ENCODE assay signal across 8 cellular contexts in the genomic region with DNA sequence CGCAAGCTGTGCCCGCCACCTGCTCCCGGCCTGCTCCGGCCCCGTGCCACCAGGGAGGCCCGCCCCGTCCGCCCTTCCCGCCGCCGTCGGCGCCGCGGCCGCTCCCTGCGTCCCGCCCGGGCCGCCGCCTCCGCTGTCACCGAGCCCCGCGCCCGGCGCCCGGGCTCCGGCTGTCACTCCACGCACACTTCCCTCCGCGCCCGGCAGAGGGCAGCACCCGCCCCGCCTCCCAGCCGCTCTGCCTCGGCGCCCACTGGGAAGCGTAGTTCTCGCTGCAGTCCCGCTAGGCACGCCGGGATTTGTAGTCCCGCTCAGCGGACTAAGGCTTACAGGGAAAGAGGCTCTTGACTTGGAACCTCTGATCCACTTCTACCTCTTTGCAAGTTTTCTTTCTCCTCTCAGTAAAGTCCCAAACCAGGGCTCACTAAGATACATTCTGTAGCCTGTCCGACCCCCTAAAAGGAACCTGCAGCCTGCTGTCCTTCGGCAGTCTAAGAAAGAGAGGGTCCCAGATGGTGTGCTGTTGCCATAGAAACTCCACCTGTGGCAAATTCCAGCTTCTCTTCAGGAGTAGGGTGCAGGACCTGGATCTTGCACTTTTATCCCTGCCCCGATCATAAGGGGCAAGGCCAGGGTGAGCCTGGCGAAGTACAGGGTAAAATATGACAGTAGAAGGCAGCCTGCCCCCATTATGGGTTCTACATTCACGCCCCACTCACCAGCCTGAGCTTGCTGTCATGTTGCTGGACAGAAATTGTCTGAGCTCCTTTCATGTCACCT. TPM values are rescaled to one million over a fixed set of nuclear protein-coding genes. Genes with fewer than 3 reads are reported as not detected.
DNase-seq lines count a peak whose midpoint lies in the region; ATAC-seq and TF ChIP-seq lines count a peak whose summit lies in the region.

A gene (minus strand): TSS at position 182 of the 780 bp plus-strand sequence. CDS start 44,395 bp downstream, outside the sequence.

- H3K27me3 ChIP-seq in ACC112 (ENCODE audit: insufficient read depth, low read length), result no peaks in the 10 kb centered on the region

- H3K27ac Mint-ChIP-seq in activated B cell treated with CpG ODN at 0.5 μM for 24 hours, result peak within 1 kb of the TSS; percentile 84

- H3K4me1 ChIP-seq in ACC112 (ENCODE audit: control insufficient read depth, insufficient read depth, low read length, unreplicated experiment), result peaks cover 20% of the 10 kb centered on the region

- intact Hi-C loops in activated B cell treated with CpG ODN at 0.5 μM for 24 hours (cut with micrococcal nuclease), result loop anchor here (1.0 to 2.0 kb wide), 7 partner anchors 29 to 663 kb away; a partner anchor contains a TSS

- POLR2A ChIA-PET in activated B cell treated with CpG ODN at 0.5 μM for 24 hours (lab: Charles Lee), result interaction anchor here (2.4 to 11.9 kb wide), 8 partner anchors 23 to 314 kb away, joined by 9 to 1669 read pairs (median 36); a partner anchor contains a TSS

- peak within 1 kb of the TSS; percentile 77 for H3K4me3 ChIP-seq in ACC112 (ENCODE audit: low read depth, low read length)
- H3K4me3 ChIP-seq in cardiac fibroblast (replicated peaks in 1 of 2; ENCODE audit: low read depth in 2 of 2, low read length in 2 of 2), result peak within 1 kb of the TSS; percentile 76 to 82

- ATAC-seq in GM18867 (IDR thresholded peaks at IDR 0.05; ENCODE audit: unreplicated experiment) (peak; percentile 48), HG03108 (IDR thresholded peaks at IDR 0.05; ENCODE audit: unreplicated experiment) (peak; percentile 41), activated B cell treated with CpG ODN at 0.5 μM for 24 hours (ENCODE audit: low read depth) (peak; percentile 41)

- H3K36me3 ChIP-seq in ACC112 (ENCODE audit: insufficient read depth, low read length), result no peaks in the 10 kb centered on the region

- H3K4me1 Mint-ChIP-seq in activated B cell treated with CpG ODN at 0.5 μM for 24 hours, result peaks cover 29% of the 10 kb centered on the region

- no peak within 1 kb of the TSS for H3K27ac ChIP-seq in ACC112 (ENCODE audit: low read depth, low read length)

- H3K36me3 Mint-ChIP-seq in activated B cell treated with CpG ODN at 0.5 μM for 24 hours (ENCODE audit: low read depth), result peaks cover 12% of the 10 kb centered on the region

- H3K9me3 Mint-ChIP-seq in activated B cell treated with CpG ODN at 0.5 μM for 24 hours, result no peaks in the 10 kb centered on the region

- peak within 1 kb of the TSS; percentile 84 for H3K4me3 Mint-ChIP-seq in activated B cell treated with CpG ODN at 0.5 μM for 24 hours

- DNase-seq in NCI-H2196 treated with DMSO at 0.1 percent for 48 hours (lab: John Stamatoyannopoulos, UW; ENCODE audit: unreplicated experiment) (peak; percentile 70), activated B cell treated with CpG ODN at 0.5 μM for 24 hours (peak; percentile 99), cardiac fibroblast (ENCODE audit: low read depth in 2 of 2) (peak; percentile 91 to 93), inferior parietal cortex (ENCODE audit: extremely low spot score) (peak; percentile 96)
- DNase-seq in stimulated activated CD4-positive, alpha-beta T cell treated with anti-CD3 and anti-CD28 coated beads, Interleukin-12 subunit alpha, Interleukin-12 subunit beta, amount 100 ng/mL, for 24 hours (ENCODE audit: low read depth in 2 of 2), result peak; percentile 85 to 90

- peak; percentile 26 for TF ChIP-seq CTCF in activated B cell treated with CpG ODN at 0.5 μM for 24 hours (IDR thresholded peaks at IDR 0.05)
- peak; percentile 78 for TF ChIP-seq CTCF in cardiac fibroblast (IDR thresholded peaks at IDR 0.05; ENCODE audit: low read depth, low read length)

- no peaks in the 10 kb centered on the region for H3K79me2 ChIP-seq in ACC112 (ENCODE audit: control insufficient read depth, insufficient read depth, low read length, unreplicated experiment)

- CTCF ChIA-PET in activated B cell treated with CpG ODN at 0.5 μM for 24 hours (lab: Charles Lee), result interaction anchor here (0.7 to 4.7 kb wide), 7 partner anchors 12 to 156 kb away, joined by 3 to 196 read pairs (median 24); a partner anchor contains a TSS

- H2AFZ ChIP-seq in ACC112 (ENCODE audit: low read length, unreplicated experiment), result peak within 1 kb of the TSS; percentile 98

- no peaks in the 10 kb centered on the region for H3K27me3 Mint-ChIP-seq in activated B cell treated with CpG ODN at 0.5 μM for 24 hours

RNA-seq across cellular contexts. Expression of the gene that starts here (rescaled TPM):
- total RNA-seq in activated B cell treated with CpG ODN at 0.5 μM for 24 hours, result 203 and 205 TPM in 2 replicates
